In genomic region chr11:819129-819931, GRCh38 we compare ENCODE assay signal across 8 cellular contexts. TPM values are rescaled to one million over a fixed set of nuclear protein-coding genes. Genes with fewer than 3 reads are reported as not detected.
DNase-seq lines count a peak whose midpoint lies in the region; ATAC-seq and TF ChIP-seq lines count a peak whose summit lies in the region.

No MANE protein-coding gene starts in this region.

- no peaks in the 10 kb centered on the region for H3K27me3 ChIP-seq in adipocyte (replicated peaks; ENCODE audit: control insufficient read depth, insufficient read depth, low read length)
- H3K27me3 ChIP-seq in heart right ventricle, result no peaks in the 10 kb centered on the region
- no peaks in the 10 kb centered on the region for H3K27me3 ChIP-seq in upper lobe of left lung

- no peak for TF ChIP-seq EP300 in upper lobe of left lung (IDR thresholded peaks at IDR 0.05)

- 0 to 1% methylated on average over 78 to 96 of the region's 96 CpGs for WGBS in heart right ventricle, 2 donors
- 1% methylated on average over 32 of the region's 96 CpGs; no CpG with 5 or more reads in 1 of the 2 donors for WGBS in upper lobe of left lung, 2 donors

- peaks cover 43% of the 10 kb centered on the region for H3K36me3 ChIP-seq in adipocyte (ENCODE audit: control insufficient read depth, insufficient read depth, low read length, severe bottlenecking)
- peaks cover 0 to 42% (median 12%) of the 10 kb centered on the region in 9 donors for H3K36me3 ChIP-seq in heart right ventricle
- H3K36me3 ChIP-seq in upper lobe of left lung, result peaks cover 12 to 43% (median 19%) of the 10 kb centered on the region in 4 donors

- H3K27ac ChIP-seq in heart right ventricle (peak overlapping the region; percentile 87 to 99 (median 98)), upper lobe of left lung (peak overlapping the region; percentile 96 to 100 (median 98))

- TF ChIP-seq POLR2A in upper lobe of left lung (IDR thresholded peaks at IDR 0.05), result peak in 3 of 4 donors; percentile 88 to 96 (median 95)

- H3K4me1 ChIP-seq in adipocyte (ENCODE audit: control insufficient read depth, insufficient read depth, low read length), result peaks cover 31% of the 10 kb centered on the region
- peaks cover 16 to 46% (median 34%) of the 10 kb centered on the region in 9 donors for H3K4me1 ChIP-seq in heart right ventricle
- H3K4me1 ChIP-seq in upper lobe of left lung, result peaks cover 28 to 47% (median 34%) of the 10 kb centered on the region in 4 donors

- peak; percentile 70 to 92 (median 79) for ATAC-seq in heart right ventricle
- ATAC-seq in upper lobe of left lung (ENCODE audit: low FRiP score in 2 of 2), result peak; percentile 91 to 95

- intact Hi-C loops in heart right ventricle (cut with DNase I) (no loop called here), posterior cingulate gyrus (cut with DNase I) (no loop called here)

- no peaks in the 10 kb centered on the region for H3K9me3 ChIP-seq in adipocyte (ENCODE audit: control insufficient read depth, low read length)
- H3K9me3 ChIP-seq in heart right ventricle, result no peaks in the 10 kb centered on the region
- H3K9me3 ChIP-seq in upper lobe of left lung, result no peaks in the 10 kb centered on the region

- peak overlapping the region; percentile 99 for H3K9ac ChIP-seq in adipocyte (ENCODE audit: low read length)

- H3K4me3 ChIP-seq in GM12864 (ENCODE audit: low read depth, low read length), result peak overlapping the region; percentile 86
- H3K4me3 ChIP-seq in HFF-Myc (replicated peaks; ENCODE audit: low read depth, low read length), result peak overlapping the region; percentile 60
- H3K4me3 ChIP-seq in adipocyte (ENCODE audit: low read length), result peak overlapping the region; percentile 94
- peak overlapping the region; percentile 69 to 99 (median 92) for H3K4me3 ChIP-seq in heart right ventricle
- H3K4me3 ChIP-seq in upper lobe of left lung, result peak overlapping the region; percentile 67 to 99 (median 88)

- TF ChIP-seq CTCF in GM12864 (IDR thresholded peaks at IDR 0.05; ENCODE audit: low read depth, low read length, missing control alignments), result no peak
- no peak for TF ChIP-seq CTCF in HFF-Myc (IDR thresholded peaks at IDR 0.05; ENCODE audit: low read depth, low read length, missing control alignments)
- peak in 5 of 9 donors; percentile 14 to 35 (median 27) for TF ChIP-seq CTCF in heart right ventricle (IDR thresholded peaks at IDR 0.05)
- peak; percentile 16 to 83 (median 66) for TF ChIP-seq CTCF in upper lobe of left lung (IDR thresholded peaks at IDR 0.05)

- no peak for DNase-seq in GM12864 (ENCODE audit: low read depth)
- no peak for DNase-seq in HFF-Myc (ENCODE audit: extremely low read depth, low read depth)
- DNase-seq in NCI-H1048 (lab: John Stamatoyannopoulos, UW), result peak; percentile 77
- peak; percentile 88 for DNase-seq in T follicular helper cell (ENCODE audit: low read depth)
- DNase-seq in adipocyte (ENCODE audit: low read depth), result peak; percentile 97
- peak; percentile 93 to 95 for DNase-seq in heart right ventricle
- DNase-seq in posterior cingulate gyrus, result peak; percentile 86 to 99 (median 93)
- DNase-seq in upper lobe of left lung, result peak; percentile 96 to 99

RNA-seq across cellular contexts. Expression of gene PNPLA2, which starts 0.6 kb away (rescaled TPM):
- 100 to 1,000 TPM; 183 to 359 (median 251) TPM for total RNA-seq in heart right ventricle
- polyA plus RNA-seq in heart right ventricle, result 100 to 1,000 TPM; 114 to 148 TPM
- total RNA-seq in upper lobe of left lung, result 100 to 1,000 TPM in 4 of 6 donors, 10 to 100 TPM in 2; 74.5 to 303 (median 164) TPM

RNA-seq across cellular contexts. Expression of gene CRACR2B, which starts 8.4 kb away (rescaled TPM):
- total RNA-seq in heart right ventricle, result 10 to 100 TPM; 11.4 to 23.0 (median 17.0) TPM
- polyA plus RNA-seq in heart right ventricle, result 10 to 100 TPM; 11.5 to 72.3 TPM
- total RNA-seq in upper lobe of left lung, result 100 to 1,000 TPM in 1 of 6 donors, 10 to 100 TPM in 5; 29.0 to 157 (median 41.4) TPM

RNA-seq across cellular contexts. Expression of gene RPLP2, which starts 9.6 kb away (rescaled TPM):
- 1,000 to 10,000 TPM in 3 of 10 donors, 100 to 1,000 TPM in 7; 765 to 1,177 (median 850) TPM for total RNA-seq in heart right ventricle
- polyA plus RNA-seq in heart right ventricle, result 1,000 to 10,000 TPM; 1,402 to 1,699 TPM
- total RNA-seq in upper lobe of left lung, result 1,000 to 10,000 TPM in 2 of 6 donors, 100 to 1,000 TPM in 4; 451 to 1,926 (median 773) TPM

RNA-seq across cellular contexts. Expression of gene CD151, which starts 13.4 kb away (rescaled TPM):
- total RNA-seq in heart right ventricle (100 to 1,000 TPM; 286 to 668 (median 466) TPM), upper lobe of left lung (100 to 1,000 TPM; 179 to 545 (median 421) TPM)
- polyA plus RNA-seq in heart right ventricle, result 100 to 1,000 TPM; 444 to 684 TPM

RNA-seq across cellular contexts. Expression of gene PIDD1, which starts 14.3 kb away (rescaled TPM):
- total RNA-seq in heart right ventricle (10 to 100 TPM in 3 of 10 donors, 1 to 10 TPM in 7; 5.2 to 13.9 (median 6.9) TPM), upper lobe of left lung (10 to 100 TPM in 5 of 6 donors, 1 to 10 TPM in 1; 5.2 to 76.5 (median 15.4) TPM)
- 10 to 100 TPM in 1 of 2 donors, 1 to 10 TPM in 1; 6.3 to 32.4 TPM for polyA plus RNA-seq in heart right ventricle

Comparison
In these comparisons a context has a peak if more than half of its experiments do, and no peak if none do; other contexts are left out.
1. DNase-seq: peak in NCI-H1048 (single experiment), T follicular helper cell (single experiment), adipocyte (single experiment), heart right ventricle (2 of 2), posterior cingulate gyrus (10 of 10) and upper lobe of left lung (2 of 2); none in GM12864 (single experiment) and HFF-Myc (single experiment).
2. CTCF ChIP-seq: peak in heart right ventricle (5 of 9) and upper lobe of left lung (6 of 6); none in GM12864 (single experiment) and HFF-Myc (single experiment).
3. Peak in every context shown above with its lines, with median percentiles within 50 percentile points of each other: H3K4me3 ChIP-seq.